13 cellular contexts compared by ENCODE assay signal in the genomic region with DNA sequence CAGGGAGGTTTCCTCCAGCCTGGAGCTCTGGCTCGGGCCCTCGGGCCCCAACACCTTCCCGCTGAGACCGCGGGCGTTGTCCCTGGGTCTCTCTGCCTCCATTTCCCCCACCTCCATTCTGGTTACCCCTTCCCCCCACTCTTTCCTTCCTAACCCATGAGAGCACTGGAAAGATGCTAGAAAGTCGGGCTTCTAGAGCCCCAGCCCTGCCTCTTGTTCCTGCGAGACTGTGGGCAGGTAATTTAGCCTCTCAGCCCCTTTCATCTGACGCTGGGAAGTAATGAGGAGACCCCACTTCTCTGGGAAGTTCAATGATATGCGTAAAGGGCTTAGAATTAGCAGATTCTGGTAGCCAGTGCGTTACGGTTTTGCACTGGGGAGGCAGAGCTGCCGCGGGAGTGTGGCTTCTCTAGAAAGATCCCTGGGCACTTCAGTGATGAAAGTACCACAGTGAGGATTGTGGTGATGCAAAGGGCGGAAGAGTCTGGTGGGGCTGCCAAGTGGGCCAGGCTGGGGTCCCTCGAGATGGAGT. TPM values are rescaled to one million over a fixed set of nuclear protein-coding genes. Genes with fewer than 3 reads are reported as not detected.
DNase-seq lines count a peak whose midpoint lies in the region; ATAC-seq and TF ChIP-seq lines count a peak whose summit lies in the region.
"Had no signal": no experiment of that assay in that cellular context is flagged by ENCODE, and none has a peak within 500 bp of the region (broad histone marks: within the 10 kb centered on the region; RNA-seq: fewer than 3 reads in every experiment).

No MANE protein-coding gene starts in this region.

- peaks cover 1 to 17% (median 5%) of the 10 kb centered on the region in 4 donors for H3K4me1 Mint-ChIP-seq in CD4-positive, alpha-beta memory T cell

- DNase-seq in CD4-positive, alpha-beta memory T cell, result no peak
- DNase-seq in NT2/D1 (ENCODE audit: low read depth, low spot score) (no peak), esophagus squamous epithelium (lab: John Stamatoyannopoulos, UW) (no peak), ovary (peak in 2 of 5 donors; percentile 42 to 44), amniotic stem cell (lab: John Stamatoyannopoulos, UW) (no peak), HuH-7.5 (ENCODE audit: low spot score) (no peak)
- no peak for DNase-seq in activated effector memory CD4-positive, alpha-beta T cell treated with Interleukin-2 at 50 U/mL for 16 hours
- DNase-seq: NCI-H1417 treated with DMSO at 0.1 percent for 48 hours had no signal

- TF ChIP-seq CTCF in esophagus squamous epithelium (IDR thresholded peaks at IDR 0.05) (no peak), ovary (IDR thresholded peaks at IDR 0.05) (no peak)

- 21 to 35% methylated on average over 9 to 13 of the region's 16 CpGs for WGBS in esophagus squamous epithelium, 2 donors
- WGBS in ovary, 3 donors, result 53 to 62% (median 55%) methylated on average over 16 of the region's 16 CpGs

- H3K27ac ChIP-seq in CD4-positive, alpha-beta memory T cell (ENCODE audit: low read depth, low read length), result no peak overlapping the region
- H3K27ac ChIP-seq in esophagus squamous epithelium, result no peak overlapping the region
- peak overlapping the region; percentile 88 to 97 for H3K27ac ChIP-seq in ovary
- H3K27ac ChIP-seq: HL-60 had no signal

- peaks cover 0 to 1% of the 10 kb centered on the region in 2 donors for H3K36me3 Mint-ChIP-seq in CD4-positive, alpha-beta memory T cell

- peak overlapping the region in 3 of 7 donors; percentile 36 to 69 (median 57) for H3K27ac Mint-ChIP-seq in CD4-positive, alpha-beta memory T cell

- H3K9me3 ChIP-seq in CD4-positive, alpha-beta memory T cell (ENCODE audit: control insufficient read depth in 1 of 2, low read length in 2 of 2), result no peaks in the 10 kb centered on the region
- H3K9me3 ChIP-seq in NT2/D1 (ENCODE audit: insufficient read depth, low read length) (no peaks in the 10 kb centered on the region), esophagus squamous epithelium (no peaks in the 10 kb centered on the region), ovary (no peaks in the 10 kb centered on the region)

- intact Hi-C loops in CD4-positive, alpha-beta memory T cell (cut with micrococcal nuclease), result no loop called here
- intact Hi-C loops in esophagus squamous epithelium (cut with DNase I) (no loop called here), ovary (cut with DNase I) (no loop called here)

- H3K9me3 Mint-ChIP-seq in CD4-positive, alpha-beta memory T cell, result no peaks in the 10 kb centered on the region

- CTCF ChIA-PET in CD4-positive, alpha-beta memory T cell (lab: Charles Lee; ENCODE audit: partially characterized antibody), result no interaction called here

- peaks cover 7% of the 10 kb centered on the region for H3K4me1 ChIP-seq in CD4-positive, alpha-beta memory T cell (ENCODE audit: insufficient read depth, low read length)
- peaks cover 19% of the 10 kb centered on the region for H3K4me1 ChIP-seq in NT2/D1 (ENCODE audit: insufficient read depth, insufficient read length)
- peaks cover 3 to 19% (median 10%) of the 10 kb centered on the region in 3 donors for H3K4me1 ChIP-seq in esophagus squamous epithelium
- peaks cover 16% of the 10 kb centered on the region for H3K4me1 ChIP-seq in ovary (ENCODE audit: insufficient read depth)

- H3K36me3 ChIP-seq in CD4-positive, alpha-beta memory T cell (ENCODE audit: insufficient read depth, low read length), result no peaks in the 10 kb centered on the region
- H3K36me3 ChIP-seq in NT2/D1 (ENCODE audit: insufficient read depth, insufficient read length, low read length), result no peaks in the 10 kb centered on the region
- no peaks in the 10 kb centered on the region for H3K36me3 ChIP-seq in esophagus squamous epithelium
- H3K36me3 ChIP-seq in ovary, result no peaks in the 10 kb centered on the region

- POLR2A ChIA-PET in CD4-positive, alpha-beta memory T cell (lab: Charles Lee; ENCODE audit: partially characterized antibody), result interaction anchor here (0.6 kb wide), 1 partner anchor 1322 kb away, joined by 3 read pairs; no protein-coding TSS in a partner anchor

- H3K4me3 Mint-ChIP-seq in CD4-positive, alpha-beta memory T cell, result peak overlapping the region in 6 of 8 donors; percentile 27 to 70 (median 49)

- peak overlapping the region; percentile 57 for H3K9ac ChIP-seq in NT2/D1 (ENCODE audit: insufficient read length, low read depth)

- no peak for ATAC-seq in HG03139 (IDR thresholded peaks at IDR 0.05; ENCODE audit: unreplicated experiment)

- peaks cover 18 to 46% of the 10 kb centered on the region in 2 donors for H3K27me3 Mint-ChIP-seq in CD4-positive, alpha-beta memory T cell

- peaks cover 10% of the 10 kb centered on the region for H3K27me3 ChIP-seq in CD4-positive, alpha-beta memory T cell (ENCODE audit: insufficient read depth, low read length)
- H3K27me3 ChIP-seq in NT2/D1 (ENCODE audit: insufficient read depth, insufficient read length), result peaks cover 53% of the 10 kb centered on the region
- H3K27me3 ChIP-seq in esophagus squamous epithelium, result peaks cover 0 to 99% (median 7%) of the 10 kb centered on the region in 4 donors
- H3K27me3 ChIP-seq in ovary, result no peaks in the 10 kb centered on the region

- H3K4me3 ChIP-seq in CD4-positive, alpha-beta memory T cell (ENCODE audit: low read length in 2 of 2), result peak overlapping the region in 1 of 2 donors; percentile 9
- H3K4me3 ChIP-seq in NT2/D1 (ENCODE audit: insufficient read length, low read depth) (peak overlapping the region; percentile 65), esophagus squamous epithelium (peak overlapping the region in 3 of 4 donors; percentile 34 to 69 (median 47)), ovary (no peak overlapping the region)

- TF ChIP-seq POLR2A in esophagus squamous epithelium (IDR thresholded peaks at IDR 0.05), result no peak
- TF ChIP-seq POLR2A in ovary (IDR thresholded peaks at IDR 0.05), result no peak

- TF ChIP-seq EP300 in ovary (IDR thresholded peaks at IDR 0.05), result no peak

RNA-seq across cellular contexts. Expression of gene ECEL1, which starts 16.2 kb away (rescaled TPM):
- total RNA-seq in CD4-positive, alpha-beta memory T cell, result not detected
- polyA plus RNA-seq in CD4-positive, alpha-beta memory T cell, result not detected
- total RNA-seq in esophagus squamous epithelium (under 1 TPM in 1 of 4 donors, not detected in 3; 0.19 TPM), ovary (100 to 1,000 TPM in 2 of 7 donors, 10 to 100 TPM in 5; 34.8 to 251 (median 48.8) TPM)
- 10 to 100 TPM in 1 of 2 donors, 1 to 10 TPM in 1; 2.4 to 41.9 TPM for polyA plus RNA-seq in ovary

RNA-seq across cellular contexts. Expression of gene PRSS56, which starts 16.3 kb away (rescaled TPM):
- total RNA-seq in CD4-positive, alpha-beta memory T cell, result not detected
- polyA plus RNA-seq in CD4-positive, alpha-beta memory T cell, result not detected
- total RNA-seq in esophagus squamous epithelium (not detected), ovary (under 1 TPM in 2 of 7 donors, not detected in 5; 0.27 to 0.35 TPM)
- not detected for polyA plus RNA-seq in ovary
- total RNA-seq: mucosa of gallbladder had no signal

RNA-seq across cellular contexts. Expression of gene CHRND, which starts 22.1 kb away (rescaled TPM):
- not detected for total RNA-seq in CD4-positive, alpha-beta memory T cell
- not detected for polyA plus RNA-seq in CD4-positive, alpha-beta memory T cell
- total RNA-seq in esophagus squamous epithelium (not detected), ovary (under 1 TPM in 2 of 7 donors, not detected in 5; 0.28 to 0.40 TPM)
- polyA plus RNA-seq in ovary, result not detected
- total RNA-seq: frontal cortex, mucosa of gallbladder had no signal

RNA-seq across cellular contexts. Expression of gene CHRNG, which starts 35.6 kb away (rescaled TPM):
- not detected for total RNA-seq in CD4-positive, alpha-beta memory T cell
- not detected for polyA plus RNA-seq in CD4-positive, alpha-beta memory T cell
- total RNA-seq in esophagus squamous epithelium, result not detected
- total RNA-seq in ovary, result not detected
- not detected for polyA plus RNA-seq in ovary
- total RNA-seq: cerebellum, frontal cortex, mucosa of gallbladder had no signal

RNA-seq across cellular contexts. Expression of gene TIGD1, which starts 46.5 kb away (rescaled TPM):
- total RNA-seq in CD4-positive, alpha-beta memory T cell, result 10 to 100 TPM; 18.9 to 19.3 TPM
- 10 to 100 TPM; 11.8 to 12.7 TPM for polyA plus RNA-seq in CD4-positive, alpha-beta memory T cell
- total RNA-seq in esophagus squamous epithelium (1 to 10 TPM; 1.2 to 7.1 (median 3.2) TPM), ovary (1 to 10 TPM; 4.3 to 9.7 (median 7.6) TPM)
- polyA plus RNA-seq in ovary, result 1 to 10 TPM; 5.1 to 6.6 TPM

Comparison
In these comparisons a context has a peak if more than half of its experiments do, and no peak if none do; other contexts are left out.
1. H3K27ac ChIP-seq: peak in ovary (2 of 2); none in CD4-positive, alpha-beta memory T cell (single experiment) and esophagus squamous epithelium (0 of 4).
2. RNA of gene ECEL1, which starts 16.2 kb away (total RNA-seq): 34.8 to 251 TPM in ovary; 0.19 TPM in esophagus squamous epithelium and not detected in CD4-positive, alpha-beta memory T cell; every median in the first group is over 10 times any median in the second.